ENCODE assay signal across 16 cellular contexts in the genomic region with DNA sequence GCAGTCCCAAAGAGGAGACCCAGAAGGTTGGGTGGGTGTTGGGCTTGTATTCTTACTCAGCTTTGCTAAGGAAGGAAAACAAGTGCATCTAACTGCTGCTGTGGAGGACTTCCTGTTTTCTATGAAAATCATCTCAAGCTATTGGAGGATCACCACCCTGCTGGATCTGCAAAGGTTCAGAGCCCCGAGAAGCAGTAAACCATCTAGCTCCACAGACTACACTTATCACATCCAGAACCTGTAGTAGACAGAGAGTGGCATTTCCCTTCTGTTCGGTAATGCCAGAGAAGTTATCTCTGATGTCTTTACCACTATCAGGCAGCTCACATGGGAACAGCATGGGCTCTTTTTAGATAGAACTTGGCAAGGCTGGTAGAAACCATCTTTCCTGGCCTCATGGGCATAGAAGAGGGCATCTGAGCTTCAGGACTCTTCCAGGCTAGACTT. TPM values are rescaled to one million over a fixed set of nuclear protein-coding genes. Genes with fewer than 3 reads are reported as not detected.
DNase-seq lines count a peak whose midpoint lies in the region; ATAC-seq and TF ChIP-seq lines count a peak whose summit lies in the region.
"Had no signal": no experiment of that assay in that cellular context is flagged by ENCODE, and none has a peak within 500 bp of the region (broad histone marks: within the 10 kb centered on the region; RNA-seq: fewer than 3 reads in every experiment).

No MANE protein-coding gene starts in this region.

- DNase-seq in activated CD8-positive, alpha-beta memory T cell treated with anti-CD3 and anti-CD28 coated beads, Interleukin-2, amount 10 ng/mL, durations not matched to agents 7 days and 5 days, result no peak
- DNase-seq in activated CD8-positive, alpha-beta memory T cell treated with anti-CD3 and anti-CD28 coated beads, Interleukin-2, amount 50 U/mL, for 4 hours, result no peak
- DNase-seq in activated CD4-positive, alpha-beta memory T cell treated with anti-CD3 and anti-CD28 coated beads for 36 hours, result peak; percentile 26
- DNase-seq in naive thymus-derived CD4-positive, alpha-beta T cell, result peak in 5 of 9 donors; percentile 18 to 53 (median 35)
- no peak for DNase-seq in nephron progenitor cell
- DNase-seq: ACHN, NCI-H1694 treated with DMSO at 0.1 percent for 48 hours, NCI-H748 treated with DMSO at 0.1 percent for 48 hours, SHP77, transverse colon had no signal

- H3K27me3 ChIP-seq in naive thymus-derived CD4-positive, alpha-beta T cell (ENCODE audit: control insufficient read depth in 2 of 2, insufficient read depth in 2 of 2, low read length in 2 of 2), result no peaks in the 10 kb centered on the region
- H3K27me3 ChIP-seq: transverse colon had no signal

- TF ChIP-seq CTCF in nephron progenitor cell (IDR thresholded peaks at IDR 0.05), result no peak

- peak overlapping the region; percentile 20 for H3K4me3 ChIP-seq in naive thymus-derived CD4-positive, alpha-beta T cell (ENCODE audit: low read length)
- H3K4me3 ChIP-seq: transverse colon had no signal

- H3K4me3 Mint-ChIP-seq in activated CD8-positive, alpha-beta memory T cell treated with anti-CD3 and anti-CD28 coated beads, Interleukin-2, amount 10 ng/mL, durations not matched to agents 7 days and 5 days, result no peak overlapping the region
- H3K4me3 Mint-ChIP-seq in activated CD4-positive, alpha-beta memory T cell treated with anti-CD3 and anti-CD28 coated beads for 36 hours, result no peak overlapping the region
- H3K4me3 Mint-ChIP-seq in naive thymus-derived CD4-positive, alpha-beta T cell, result peak overlapping the region; percentile 18 to 65 (median 60)
- no peak overlapping the region for H3K4me3 Mint-ChIP-seq in nephron progenitor cell
- H3K4me3 Mint-ChIP-seq: mesothelial cell of epicardium had no signal

- H3K27ac ChIP-seq in KOPT-K1 (ENCODE audit: low read depth, low read length, poor library complexity, severe bottlenecking), result peak overlapping the region; percentile 17
- no peak overlapping the region for H3K27ac ChIP-seq in naive thymus-derived CD4-positive, alpha-beta T cell (ENCODE audit: low read depth, low read length)
- H3K27ac ChIP-seq: transverse colon had no signal

- POLR2A ChIA-PET in activated CD4-positive, alpha-beta memory T cell treated with anti-CD3 and anti-CD28 coated beads for 36 hours (lab: Charles Lee), result interaction anchor here (0.7 kb wide), 2 partner anchors 8 to 111 kb away, joined by 3 read pairs; no protein-coding TSS in a partner anchor
- POLR2A ChIA-PET in naive thymus-derived CD4-positive, alpha-beta T cell (lab: Charles Lee), result interaction anchor here (0.6 to 1.4 kb wide), 7 partner anchors 13 to 846 kb away, joined by 3 to 7 read pairs (median 3); no protein-coding TSS in a partner anchor

- H3K9me3 ChIP-seq in KOPT-K1 (ENCODE audit: insufficient read depth, low read length, poor library complexity, severe bottlenecking), result no peaks in the 10 kb centered on the region
- no peaks in the 10 kb centered on the region for H3K9me3 ChIP-seq in naive thymus-derived CD4-positive, alpha-beta T cell (ENCODE audit: control insufficient read depth in 2 of 3, low read length in 3 of 3)
- H3K9me3 ChIP-seq: transverse colon had no signal

- ATAC-seq in activated CD8-positive, alpha-beta memory T cell treated with anti-CD3 and anti-CD28 coated beads, Interleukin-2, amount 10 ng/mL, durations not matched to agents 7 days and 5 days, result peak; percentile 62
- ATAC-seq in naive thymus-derived CD4-positive, alpha-beta T cell, result peak; percentile 53
- ATAC-seq in SK-N-SH treated with all-trans-retinoic acid at 6 μM for 48 hours (no peak), GM21423 (IDR thresholded peaks at IDR 0.05; ENCODE audit: unreplicated experiment) (no peak)

- peak overlapping the region; percentile 71 for H3K27ac Mint-ChIP-seq in activated CD8-positive, alpha-beta memory T cell treated with anti-CD3 and anti-CD28 coated beads, Interleukin-2, amount 10 ng/mL, durations not matched to agents 7 days and 5 days
- H3K27ac Mint-ChIP-seq in activated CD4-positive, alpha-beta memory T cell treated with anti-CD3 and anti-CD28 coated beads for 36 hours, result peak overlapping the region; percentile 47
- peak overlapping the region; percentile 34 to 93 (median 77) for H3K27ac Mint-ChIP-seq in naive thymus-derived CD4-positive, alpha-beta T cell
- H3K27ac Mint-ChIP-seq in nephron progenitor cell, result no peak overlapping the region
- H3K27ac Mint-ChIP-seq: mesothelial cell of epicardium had no signal

- intact Hi-C loops in activated CD4-positive, alpha-beta memory T cell treated with anti-CD3 and anti-CD28 coated beads for 36 hours (cut with micrococcal nuclease), result loop anchor here (2.0 to 5.0 kb wide), 3 partner anchors 13 to 813 kb away; no protein-coding TSS in a partner anchor
- intact Hi-C loops in naive thymus-derived CD4-positive, alpha-beta T cell (cut with micrococcal nuclease), result loop anchor here in 1 of 2 donors (2.0 to 5.0 kb wide), 2 partner anchors 13 to 808 kb away; no protein-coding TSS in a partner anchor

- H3K4me1 Mint-ChIP-seq in activated CD8-positive, alpha-beta memory T cell treated with anti-CD3 and anti-CD28 coated beads, Interleukin-2, amount 10 ng/mL, durations not matched to agents 7 days and 5 days, result peaks cover 43% of the 10 kb centered on the region
- H3K4me1 Mint-ChIP-seq in activated CD4-positive, alpha-beta memory T cell treated with anti-CD3 and anti-CD28 coated beads for 36 hours (ENCODE audit: low read depth), result peaks cover 55% of the 10 kb centered on the region
- peaks cover 35 to 73% (median 57%) of the 10 kb centered on the region in 7 donors for H3K4me1 Mint-ChIP-seq in naive thymus-derived CD4-positive, alpha-beta T cell
- peaks cover 26% of the 10 kb centered on the region for H3K4me1 Mint-ChIP-seq in nephron progenitor cell
- H3K4me1 Mint-ChIP-seq: mesothelial cell of epicardium had no signal

- H3K27me3 Mint-ChIP-seq in activated CD8-positive, alpha-beta memory T cell treated with anti-CD3 and anti-CD28 coated beads, Interleukin-2, amount 10 ng/mL, durations not matched to agents 7 days and 5 days, result no peaks in the 10 kb centered on the region
- H3K27me3 Mint-ChIP-seq in activated CD4-positive, alpha-beta memory T cell treated with anti-CD3 and anti-CD28 coated beads for 36 hours, result no peaks in the 10 kb centered on the region
- H3K27me3 Mint-ChIP-seq in naive thymus-derived CD4-positive, alpha-beta T cell, result no peaks in the 10 kb centered on the region
- H3K27me3 Mint-ChIP-seq in nephron progenitor cell (ENCODE audit: low read depth, poor library complexity), result peaks cover 12% of the 10 kb centered on the region

- peaks cover 25 to 39% of the 10 kb centered on the region in 2 donors for H3K4me1 ChIP-seq in naive thymus-derived CD4-positive, alpha-beta T cell (ENCODE audit: control insufficient read depth in 2 of 2, insufficient read depth in 2 of 2, low read length in 2 of 2)
- H3K4me1 ChIP-seq: transverse colon had no signal

- H3K9me3 Mint-ChIP-seq in activated CD8-positive, alpha-beta memory T cell treated with anti-CD3 and anti-CD28 coated beads, Interleukin-2, amount 10 ng/mL, durations not matched to agents 7 days and 5 days (ENCODE audit: low read depth), result peaks cover 2% of the 10 kb centered on the region
- no peaks in the 10 kb centered on the region for H3K9me3 Mint-ChIP-seq in activated CD4-positive, alpha-beta memory T cell treated with anti-CD3 and anti-CD28 coated beads for 36 hours
- peaks cover 0 to 3% (median 0%) of the 10 kb centered on the region in 11 donors for H3K9me3 Mint-ChIP-seq in naive thymus-derived CD4-positive, alpha-beta T cell
- H3K9me3 Mint-ChIP-seq in nephron progenitor cell, result no peaks in the 10 kb centered on the region
- H3K9me3 Mint-ChIP-seq: mesothelial cell of epicardium had no signal

- no peaks in the 10 kb centered on the region for H3K36me3 ChIP-seq in KOPT-K1 (ENCODE audit: insufficient read depth, low read length)
- no peaks in the 10 kb centered on the region for H3K36me3 ChIP-seq in naive thymus-derived CD4-positive, alpha-beta T cell (ENCODE audit: control insufficient read depth in 2 of 3, insufficient read depth in 3 of 3, low read length in 3 of 3)
- H3K36me3 ChIP-seq: transverse colon had no signal

- H3K36me3 Mint-ChIP-seq in activated CD8-positive, alpha-beta memory T cell treated with anti-CD3 and anti-CD28 coated beads, Interleukin-2, amount 10 ng/mL, durations not matched to agents 7 days and 5 days, result peaks cover 4% of the 10 kb centered on the region
- no peaks in the 10 kb centered on the region for H3K36me3 Mint-ChIP-seq in activated CD4-positive, alpha-beta memory T cell treated with anti-CD3 and anti-CD28 coated beads for 36 hours
- peaks cover 0 to 6% (median 0%) of the 10 kb centered on the region in 5 donors for H3K36me3 Mint-ChIP-seq in naive thymus-derived CD4-positive, alpha-beta T cell
- no peaks in the 10 kb centered on the region for H3K36me3 Mint-ChIP-seq in nephron progenitor cell (ENCODE audit: low read depth)
- H3K36me3 Mint-ChIP-seq: mesothelial cell of epicardium had no signal

- CTCF ChIA-PET in activated CD8-positive, alpha-beta memory T cell treated with anti-CD3 and anti-CD28 coated beads, Interleukin-2, amount 10 ng/mL, durations not matched to agents 7 days and 5 days (lab: Charles Lee), result interaction anchor here (0.6 to 9.0 kb wide), 13 partner anchors 13 to 688 kb away, joined by 3 to 102 read pairs (median 4); no protein-coding TSS in a partner anchor
- CTCF ChIA-PET in activated CD4-positive, alpha-beta memory T cell treated with anti-CD3 and anti-CD28 coated beads for 36 hours (lab: Charles Lee), result interaction anchor here (0.6 to 5.3 kb wide), 4 partner anchors 14 to 688 kb away, joined by 6 to 38 read pairs (median 22); no protein-coding TSS in a partner anchor
- CTCF ChIA-PET in naive thymus-derived CD4-positive, alpha-beta T cell (lab: Charles Lee), result interaction anchor here (0.7 to 4.4 kb wide), 9 partner anchors 10 to 688 kb away, joined by 3 to 37 read pairs (median 6); no protein-coding TSS in a partner anchor

TF ChIP-seq in SK-N-SH treated with all-trans-retinoic acid at 6 μM for 48 hours, 23 proteins besides CTCF, POLR2A, EP300 and RAD21 (continues in another document):
- TF ChIP-seq ARNTL (CRISPR knock-in tag; IDR thresholded peaks at IDR 0.05; ENCODE audit: borderline replicate concordance, low read depth), result no peak

RNA-seq across cellular contexts. Expression of a gene that starts 21.7 kb away (rescaled TPM):
- not detected for total RNA-seq in activated CD8-positive, alpha-beta memory T cell treated with anti-CD3 and anti-CD28 coated beads, Interleukin-2, amount 10 ng/mL, durations not matched to agents 7 days and 5 days
- not detected for total RNA-seq in activated CD4-positive, alpha-beta memory T cell treated with anti-CD3 and anti-CD28 coated beads for 36 hours
- not detected for total RNA-seq in naive thymus-derived CD4-positive, alpha-beta T cell
- under 1 TPM; 0.12 to 0.22 TPM for polyA plus RNA-seq in naive thymus-derived CD4-positive, alpha-beta T cell
- total RNA-seq: frontal cortex, mesothelial cell of epicardium, osteocyte, transverse colon had no signal

RNA-seq across cellular contexts. Expression of a gene that starts 45.8 kb away (rescaled TPM):
- total RNA-seq in activated CD8-positive, alpha-beta memory T cell treated with anti-CD3 and anti-CD28 coated beads, Interleukin-2, amount 10 ng/mL, durations not matched to agents 7 days and 5 days, result not detected
- not detected for total RNA-seq in activated CD4-positive, alpha-beta memory T cell treated with anti-CD3 and anti-CD28 coated beads for 36 hours
- total RNA-seq in naive thymus-derived CD4-positive, alpha-beta T cell, result under 1 TPM in 3 of 5 experiments, not detected in 2; 0.11 to 0.24 (median 0.17) TPM
- polyA plus RNA-seq in naive thymus-derived CD4-positive, alpha-beta T cell, result not detected
- total RNA-seq: osteocyte had no signal

Comparison
In these comparisons a context has a peak if more than half of its experiments do, and no peak if none do; other contexts are left out.
1. ATAC-seq: peak in activated CD8-positive, alpha-beta memory T cell treated with anti-CD3 and anti-CD28 coated beads, Interleukin-2, amount 10 ng/mL, durations not matched to agents 7 days and 5 days (single experiment) and naive thymus-derived CD4-positive, alpha-beta T cell (single experiment); none in SK-N-SH treated with all-trans-retinoic acid at 6 μM for 48 hours (single experiment) and GM21423 (single experiment).
2. DNase-seq: peak in activated CD4-positive, alpha-beta memory T cell treated with anti-CD3 and anti-CD28 coated beads for 36 hours (single experiment) and naive thymus-derived CD4-positive, alpha-beta T cell (5 of 9); none in activated CD8-positive, alpha-beta memory T cell treated with anti-CD3 and anti-CD28 coated beads, Interleukin-2, amount 10 ng/mL, durations not matched to agents 7 days and 5 days (single experiment), activated CD8-positive, alpha-beta memory T cell treated with anti-CD3 and anti-CD28 coated beads, Interleukin-2, amount 50 U/mL, for 4 hours (single experiment) and nephron progenitor cell (single experiment).
3. H3K4me3 Mint-ChIP-seq: peak in naive thymus-derived CD4-positive, alpha-beta T cell (10 of 10); none in activated CD8-positive, alpha-beta memory T cell treated with anti-CD3 and anti-CD28 coated beads, Interleukin-2, amount 10 ng/mL, durations not matched to agents 7 days and 5 days (single experiment), activated CD4-positive, alpha-beta memory T cell treated with anti-CD3 and anti-CD28 coated beads for 36 hours (single experiment) and nephron progenitor cell (single experiment).